8 cellular contexts compared by ENCODE assay signal in genomic region chr9:16133556-16134227, GRCh38.
DNase-seq lines count a peak whose midpoint lies in the region; ATAC-seq and TF ChIP-seq lines count a peak whose summit lies in the region.

No MANE protein-coding gene starts in this region.

- peak overlapping the region; percentile 1 for H4K8ac ChIP-seq in mesenchymal stem cell (ENCODE audit: low read length)

- H3K79me1 ChIP-seq in mesenchymal stem cell (replicated peaks; ENCODE audit: low read length, poor library complexity, severe bottlenecking): no peaks in the 10 kb centered on the region

- H3K27ac ChIP-seq in colonic mucosa: no peak overlapping the region
- H3K27ac ChIP-seq in mesenchymal stem cell (ENCODE audit: low read length, poor library complexity, severe bottlenecking): no peak overlapping the region

- DNase-seq in NCI-H524 (lab: John Stamatoyannopoulos, UW) (peak; percentile 10 to 67), NCI-H524 treated with DMSO at 0.1 percent for 48 hours (lab: John Stamatoyannopoulos, UW) (no peak), NCI-H82 treated with DMSO at 0.1 percent for 48 hours (lab: John Stamatoyannopoulos, UW; ENCODE audit: unreplicated experiment) (peak; percentile 18), colonic mucosa (peak; percentile 40), mesenchymal stem cell (peak; percentile 71), cerebellum (ENCODE audit: low spot score) (no peak)

- H3K4me1 ChIP-seq in colonic mucosa (no peaks in the 10 kb centered on the region), mesenchymal stem cell (ENCODE audit: control insufficient read depth, insufficient read depth, low read depth, low read length) (peaks cover 17% of the 10 kb centered on the region)

- no peak overlapping the region for H4K91ac ChIP-seq in mesenchymal stem cell (ENCODE audit: low read length)

- no peak overlapping the region for H3K23ac ChIP-seq in mesenchymal stem cell (ENCODE audit: low read length in 2 of 2)

- no peak overlapping the region for H2BK12ac ChIP-seq in mesenchymal stem cell (ENCODE audit: low read length in 2 of 2)

- peak; percentile 35 for TF ChIP-seq CTCF in colonic mucosa (IDR thresholded peaks at IDR 0.05)

- no peak overlapping the region for H2AFZ ChIP-seq in mesenchymal stem cell (ENCODE audit: low read depth, low read length)

- H3K14ac ChIP-seq in mesenchymal stem cell (ENCODE audit: low read length in 2 of 2): no peak overlapping the region

- intact Hi-C loops in colonic mucosa (cut with DNase I): loop anchor here (10.0 kb wide), 1 partner anchor 259 kb away; no protein-coding TSS in a partner anchor

- no peaks in the 10 kb centered on the region for H3K9me3 ChIP-seq in colonic mucosa
- no peaks in the 10 kb centered on the region for H3K9me3 ChIP-seq in mesenchymal stem cell (ENCODE audit: control insufficient read depth, low read length)

- H3K4me2 ChIP-seq in mesenchymal stem cell (ENCODE audit: low read length, poor library complexity, severe bottlenecking): no peak overlapping the region

- H3K36me3 ChIP-seq in colonic mucosa (no peaks in the 10 kb centered on the region), mesenchymal stem cell (ENCODE audit: control insufficient read depth in 1 of 2, insufficient read depth in 2 of 2, low read depth in 1 of 2, low read length in 2 of 2) (no peaks in the 10 kb centered on the region)

- H3K27me3 ChIP-seq in colonic mucosa (no peaks in the 10 kb centered on the region), mesenchymal stem cell (ENCODE audit: control insufficient read depth in 1 of 2, insufficient read depth in 1 of 2, low read length in 2 of 2) (no peaks in the 10 kb centered on the region)

- H2BK120ac ChIP-seq in mesenchymal stem cell (ENCODE audit: low read depth, low read length): no peak overlapping the region

- no peak overlapping the region for H2AK5ac ChIP-seq in mesenchymal stem cell (ENCODE audit: low read length, severe bottlenecking)

- H2BK15ac ChIP-seq in mesenchymal stem cell (ENCODE audit: low read depth, poor library complexity, severe bottlenecking): no peak overlapping the region

- peak; percentile 89 for ATAC-seq in GM19438 (IDR thresholded peaks at IDR 0.05; ENCODE audit: low read depth, unreplicated experiment)
- ATAC-seq in HG03378 (IDR thresholded peaks at IDR 0.05; ENCODE audit: unreplicated experiment): peak; percentile 87

- H2BK5ac ChIP-seq in mesenchymal stem cell (ENCODE audit: low read depth, low read length, poor library complexity, severe bottlenecking): no peak overlapping the region

- WGBS in mesenchymal stem cell: 34% methylated on average over 19 of the region's 19 CpGs

- H3K9ac ChIP-seq in colonic mucosa (ENCODE audit: low read depth in 2 of 2, low read length in 2 of 2) (no peak overlapping the region), mesenchymal stem cell (ENCODE audit: low read length) (no peak overlapping the region)

- no peak overlapping the region for H3K4me3 ChIP-seq in colonic mucosa
- no peak overlapping the region for H3K4me3 ChIP-seq in mesenchymal stem cell (ENCODE audit: insufficient read depth in 1 of 2, low read depth in 1 of 2, low read length in 2 of 2)

- H3K4ac ChIP-seq in mesenchymal stem cell (ENCODE audit: low read depth in 1 of 2, low read length in 2 of 2): no peak overlapping the region

- H3K18ac ChIP-seq in mesenchymal stem cell (ENCODE audit: low read depth in 1 of 2, low read length in 2 of 2): no peak overlapping the region

Comparison
In these comparisons a context has a peak if more than half of its experiments do, and no peak if none do; other contexts are left out.
1. DNase-seq: peak in NCI-H524 (2 of 2), NCI-H82 treated with DMSO at 0.1 percent for 48 hours (single experiment), colonic mucosa (single experiment) and mesenchymal stem cell (single experiment); none in NCI-H524 treated with DMSO at 0.1 percent for 48 hours (single experiment) and cerebellum (single experiment).